40 cellular contexts compared by ENCODE assay signal in genomic region chr3:141710121-141710520, GRCh38. TPM values are rescaled to one million over a fixed set of nuclear protein-coding genes. Genes with fewer than 3 reads are reported as not detected.
"Had no signal": no experiment of that assay in that cellular context is flagged by ENCODE, and none has a peak within 500 bp of the region (broad histone marks: within the 10 kb centered on the region; RNA-seq: fewer than 3 reads in every experiment).

No MANE protein-coding gene starts in this region.

- ATAC-seq: left ventricle myocardium superior; stimulated activated memory B cell treated with anti-CD40 and anti-IgM and Interleukin-4, amounts not matched to agents 10 μg/mL and 1 μg/mL and 100 μg/mL, for 72 hours; stimulated activated naive CD8-positive, alpha-beta T cell treated with anti-CD3 and anti-CD28 coated beads, Interleukin-15, amount 100 ng/mL, for 72 hours; T-cell had no signal

- H3K27ac ChIP-seq: breast epithelium, gastroesophageal sphincter, neutrophil, thyroid gland, VCaP had no signal

- H3K9me3 ChIP-seq: breast epithelium, neutrophil, ovary, sigmoid colon, thyroid gland had no signal

- H3K27me3 ChIP-seq: breast epithelium, gastroesophageal sphincter, neutrophil, ovary, sigmoid colon, thyroid gland had no signal

- H3K36me3 ChIP-seq: breast epithelium, gastroesophageal sphincter, neutrophil, ovary, sigmoid colon, thyroid gland had no signal

- FAIRE-seq: keratinocyte, small intestine, TTC549 had no signal

- H3K4me3 ChIP-seq: breast epithelium, gastroesophageal sphincter, ovary, sigmoid colon, thyroid gland had no signal

- H3K4me1 ChIP-seq: breast epithelium, thyroid gland had no signal

- DNase-seq: activated CD4-positive, alpha-beta T cell treated with anti-CD3 and anti-CD28 coated beads for 4 hours; activated CD4-positive, alpha-beta T cell treated with anti-CD3 and anti-CD28 coated beads, Interleukin-2, amount 50 U/mL, for 4 hours; activated CD8-positive, alpha-beta memory T cell treated with anti-CD3 and anti-CD28 coated beads for 24 hours; activated gamma-delta T cell; activated naive CD4-positive, alpha-beta T cell treated with anti-CD3 and anti-CD28 coated beads, Interleukin-2, amount 10 ng/mL, durations not matched to agents 7 days and 5 days; activated naive CD8-positive, alpha-beta T cell treated with anti-CD3 and anti-CD28 coated beads, Interleukin-2, amount 10 ng/mL, durations not matched to agents 7 days and 5 days; amniotic stem cell; central memory CD4-positive, alpha-beta T cell; effector CD4-positive, alpha-beta T cell; hippocampal formation; left cardiac atrium; left ventricle myocardium superior; naive B cell; nephron progenitor cell; retina; sigmoid colon; small intestine; stimulated activated CD4-positive, alpha-beta T cell treated with anti-CD3 and anti-CD28 coated beads, Interleukin-1b, Interleukin-23, amount 100 ng/mL, for 48 hours; stimulated activated CD4-positive, alpha-beta T cell treated with anti-CD3 and anti-CD28 coated beads, Interleukin-4, amount 100 ng/mL, for 4 hours; stimulated activated CD8-positive, alpha-beta memory T cell treated with anti-CD3 and anti-CD28 coated beads, Interleukin-4, amount 100 ng/mL, for 48 hours; stimulated activated naive CD8-positive, alpha-beta T cell treated with anti-CD3 and anti-CD28 coated beads, Interleukin-15, amount 100 ng/mL, for 72 hours; substantia nigra; T-cell; thyroid gland had no signal

RNA-seq across cellular contexts. Expression of gene GRK7, which starts 53.1 kb away (rescaled TPM):
- total RNA-seq: activated naive CD8-positive, alpha-beta T cell treated with anti-CD3 and anti-CD28 coated beads, Interleukin-2, amount 10 ng/mL, durations not matched to agents 7 days and 5 days; activated T-helper 1 cell treated with anti-CD3 and anti-CD28 coated beads, Interleukin-12 subunit alpha, Interleukin-12 subunit beta, Interleukin-2, Interleukin-4 antibody, amounts not matched to agents 30 ng/mL and 10 ng/mL and 1 ng/mL, durations not matched to agents 14 hours and 24 hours and 36 hours; dermis blood vessel endothelial cell; fibroblast of villous mesenchyme; gastroesophageal sphincter; left cardiac atrium; left ventricle myocardium superior; lung microvascular endothelial cell; mesothelial cell of epicardium; sigmoid colon; T-helper 2 cell treated with Interferon-gamma antibody and Interleukin-4, amounts not matched to agents 100 ng/mL and 5 ng/mL, for 36 hours; thyroid gland; ureter had no signal
- polyA plus RNA-seq: fibroblast of lung, keratinocyte, small intestine had no signal
